ENCODE assay signal across 1 cellular context in genomic region chrX:103747199-103747598, GRCh38.
TF ChIP-seq lines count a peak whose summit lies in the region.

No MANE protein-coding gene starts in this region.

TF ChIP-seq in WTC11, 78 proteins besides CTCF, POLR2A, EP300 and RAD21 (continued from another document):
- TF ChIP-seq STAT6 (CRISPR knock-in tag; conservative IDR thresholded peaks at IDR 0.05; ENCODE audit: low read depth) = no peak
- no peak for TF ChIP-seq FOXP1 (CRISPR knock-in tag; IDR thresholded peaks at IDR 0.05; ENCODE audit: borderline replicate concordance)
